In genomic region chr4:137448402-137448801, GRCh38 we compare ENCODE assay signal across 18 cellular contexts.
DNase-seq lines count a peak whose midpoint lies in the region; ATAC-seq, FAIRE-seq and TF ChIP-seq lines count a peak whose summit lies in the region.
"Had no signal": no experiment of that assay in that cellular context is flagged by ENCODE, and none has a peak within 500 bp of the region (broad histone marks: within the 10 kb centered on the region; RNA-seq: fewer than 3 reads in every experiment).

No MANE protein-coding gene starts in this region.

- H2AFZ ChIP-seq in IMR-90 (replicated peaks; ENCODE audit: low read length, poor library complexity) (no peak overlapping the region), H1 (ENCODE audit: low read length) (no peak overlapping the region)

- H3K79me2 ChIP-seq in H1 (ENCODE audit: control insufficient read depth in 1 of 2, insufficient read depth in 2 of 2, low read length in 2 of 2): no peaks in the 10 kb centered on the region

- TF ChIP-seq CTCF in A549 (IDR thresholded peaks at IDR 0.05) (no peak), IMR-90 (conservative IDR thresholded peaks at IDR 0.05; ENCODE audit: low read depth, low read length) (no peak), H1 (IDR thresholded peaks at IDR 0.05; ENCODE audit: control extremely low read depth in 1 of 3, insufficient read depth in 1 of 3, low read depth in 1 of 3, low read length in 3 of 3) (no peak)

- in situ Hi-C loops in IMR-90 (cut with MboI; ENCODE audit: low sequenced_read_pairs): no loop called here

- H2BK12ac ChIP-seq in H1 (ENCODE audit: low read depth, low read length): no peak overlapping the region

- no peak overlapping the region for H2BK5ac ChIP-seq in IMR-90 (ENCODE audit: low read depth, low read length, poor library complexity, severe bottlenecking)
- H2BK5ac ChIP-seq in H1 (ENCODE audit: low read depth, low read length): no peak overlapping the region

- TF ChIP-seq EP300 in A549 (IDR thresholded peaks at IDR 0.05): no peak
- no peak for TF ChIP-seq EP300 in H1 (IDR thresholded peaks at IDR 0.05; ENCODE audit: borderline replicate concordance in 1 of 2, low read depth in 2 of 2, low read length in 2 of 2)

- no peaks in the 10 kb centered on the region for H3K9me1 ChIP-seq in IMR-90 (ENCODE audit: insufficient read depth, low read length)

- H3K14ac ChIP-seq in IMR-90 (replicated peaks; ENCODE audit: low read depth, low read length): no peak overlapping the region
- no peak overlapping the region for H3K14ac ChIP-seq in H1 (ENCODE audit: insufficient read length)

- TF ChIP-seq RAD21 in A549 (conservative IDR thresholded peaks at IDR 0.05 in 1 of 2, IDR thresholded peaks at IDR 0.05 in 1 of 2) (no peak), IMR-90 (IDR thresholded peaks at IDR 0.05; ENCODE audit: low read length) (no peak), H1 (IDR thresholded peaks at IDR 0.05 in 1 of 2, conservative IDR thresholded peaks at IDR 0.05 in 1 of 2; ENCODE audit: low read depth in 2 of 2, low read length in 2 of 2) (no peak)

- no peak overlapping the region for H2BK20ac ChIP-seq in IMR-90 (ENCODE audit: low read depth, low read length)
- no peak overlapping the region for H2BK20ac ChIP-seq in H1 (ENCODE audit: low read length)

- no peak overlapping the region for H4K91ac ChIP-seq in IMR-90 (ENCODE audit: insufficient read depth, low read depth, low read length)
- H4K91ac ChIP-seq in H1 (replicated peaks; ENCODE audit: insufficient read length, low read length): no peak overlapping the region

- POLR2A ChIA-PET in A549 (lab: Yijun Ruan, JAX): no interaction called here
- POLR2A ChIA-PET in IMR-90 (lab: Charles Lee; ENCODE audit: unreplicated experiment): no interaction called here
- POLR2A ChIA-PET in H1 (lab: Charles Lee; ENCODE audit: partially characterized antibody): no interaction called here

- no TSS peak for BruUV-seq in IMR-90 (replicated peaks; lab: Mats Ljungman, UMichigan)

- FAIRE-seq in A549 (lab: Jason Lieb, UNC) (no peak), H1 (lab: Jason Lieb, UNC) (no peak)
- FAIRE-seq: D721Med, GM12891, GM19239 had no signal

- no peak overlapping the region for H2AK9ac ChIP-seq in IMR-90 (replicated peaks; ENCODE audit: low read depth, low read length, poor library complexity)

- DNase-seq in A549 (ENCODE audit: low read depth in 1 of 2, low spot score in 1 of 2): no peak
- DNase-seq in IMR-90: no peak
- no peak for DNase-seq in H1 (ENCODE audit: low read depth in 1 of 2, low spot score in 2 of 2)
- DNase-seq: 8988T; AML-193; Caco-2; Calu3; CD4-positive, alpha-beta T cell; CD8-positive, alpha-beta T cell; DMS79 treated with DMSO at 0.1 percent for 48 hours; GF-D8 had no signal

- H3K23me2 ChIP-seq in H1 (ENCODE audit: low read depth, low read length): no peaks in the 10 kb centered on the region

- H3K9me3 ChIP-seq in A549: no peaks in the 10 kb centered on the region
- H3K9me3 ChIP-seq in IMR-90 (ENCODE audit: control insufficient read depth, insufficient read depth, low read length): peaks cover 2% of the 10 kb centered on the region; the same call in 1 of the 2 replicates
- no peaks in the 10 kb centered on the region for H3K9me3 ChIP-seq in H1 (ENCODE audit: insufficient read depth in 2 of 2, low read depth in 1 of 2, low read length in 1 of 2)
- H3K9me3 ChIP-seq: BLaER1 treated with 17β-estradiol and CSF1 and Interleukin-3, amounts not matched to agents 10 nM and 100 nM; Caco-2 had no signal

- no peak overlapping the region for H4K5ac ChIP-seq in IMR-90 (ENCODE audit: low read depth, low read length)
- H4K5ac ChIP-seq in H1 (ENCODE audit: insufficient read length, low read depth, low read length): no peak overlapping the region

- H3K36me3 ChIP-seq in IMR-90 (ENCODE audit: control insufficient read depth, insufficient read depth, low read length) (no peaks in the 10 kb centered on the region), H1 (ENCODE audit: control insufficient read depth in 2 of 4, insufficient read depth in 4 of 4, low read length in 3 of 4) (no peaks in the 10 kb centered on the region)
- H3K36me3 ChIP-seq: BLaER1 treated with 17β-estradiol and CSF1 and Interleukin-3, amounts not matched to agents 10 nM and 100 nM had no signal

- intact Hi-C loops in IMR-90 (cut with micrococcal nuclease): no loop called here

- no peaks in the 10 kb centered on the region for H3K27me3 ChIP-seq in IMR-90 (ENCODE audit: control insufficient read depth, insufficient read depth, low read length)
- no peaks in the 10 kb centered on the region for H3K27me3 ChIP-seq in H1 (replicated peaks in 1 of 4; ENCODE audit: control insufficient read depth in 3 of 4, extremely low read depth in 1 of 4, insufficient read depth in 3 of 4, low read length in 3 of 4)
- H3K27me3 ChIP-seq: BLaER1 treated with 17β-estradiol and CSF1 and Interleukin-3, amounts not matched to agents 10 nM and 100 nM had no signal

- no peak overlapping the region for H2BK120ac ChIP-seq in IMR-90 (ENCODE audit: low read depth, low read length)
- no peak overlapping the region for H2BK120ac ChIP-seq in H1 (replicated peaks; ENCODE audit: low read depth, low read length)

- ATAC-seq in A549 (no peak), IMR-90 (ENCODE audit: low read depth) (no peak), HG02623 (IDR thresholded peaks at IDR 0.05; ENCODE audit: unreplicated experiment) (no peak)
- ATAC-seq in activated CD4-positive, CD25-positive, alpha-beta regulatory T cell treated with anti-CD3 and anti-CD28 coated beads, Interleukin-2, amount 50 U/mL, for 24 hours: no peak
- ATAC-seq: CD8-positive, alpha-beta T cell had no signal

- TF ChIP-seq POLR2A in A549 (IDR thresholded peaks at IDR 0.05; ENCODE audit: low read length): no peak
- no peak for TF ChIP-seq POLR2A in IMR-90 (IDR thresholded peaks at IDR 0.05; ENCODE audit: low read depth, low read length)
- TF ChIP-seq POLR2A in H1 (IDR thresholded peaks at IDR 0.05; ENCODE audit: control extremely low read depth in 1 of 2, low read depth in 2 of 2, low read length in 2 of 2): no peak

- H3K79me1 ChIP-seq in IMR-90 (ENCODE audit: low read depth in 1 of 2, low read length in 2 of 2) (no peaks in the 10 kb centered on the region), H1 (ENCODE audit: low read depth, low read length) (no peaks in the 10 kb centered on the region)

- H3K4ac ChIP-seq in IMR-90 (ENCODE audit: low read depth, low read length) (no peak overlapping the region), H1 (replicated peaks; ENCODE audit: insufficient read length, low read depth, low read length) (no peak overlapping the region)

- H3K4me1 ChIP-seq in A549 (no peaks in the 10 kb centered on the region), IMR-90 (ENCODE audit: control insufficient read depth, insufficient read depth, low read length) (no peaks in the 10 kb centered on the region), H1 (replicated peaks in 1 of 4; ENCODE audit: control insufficient read depth in 3 of 4, insufficient read depth in 4 of 4, low read length in 3 of 4) (peaks cover 0 to 11% (median 4%) of the 10 kb centered on the region in 4 experiments; a peak in 2 of 7 replicates)
- H3K4me1 ChIP-seq: Caco-2 had no signal

- no peaks in the 10 kb centered on the region for H4K20me1 ChIP-seq in IMR-90 (ENCODE audit: insufficient read depth, low read length)
- no peaks in the 10 kb centered on the region for H4K20me1 ChIP-seq in H1 (replicated peaks in 1 of 2; ENCODE audit: control insufficient read depth in 1 of 2, insufficient read depth in 2 of 2, low read length in 2 of 2)
- H4K20me1 ChIP-seq: BLaER1 treated with 17β-estradiol and CSF1 and Interleukin-3, amounts not matched to agents 10 nM and 100 nM had no signal

- no peak overlapping the region for H3K27ac ChIP-seq in A549
- H3K27ac ChIP-seq in IMR-90 (ENCODE audit: insufficient read depth, low read length): no peak overlapping the region
- no peak overlapping the region for H3K27ac ChIP-seq in H1 (ENCODE audit: low read depth, low read length)
- H3K27ac ChIP-seq: BLaER1 treated with 17β-estradiol and CSF1 and Interleukin-3, amounts not matched to agents 10 nM and 100 nM; C4-2B had no signal

- H3K9ac ChIP-seq in IMR-90 (ENCODE audit: low read depth, low read length) (no peak overlapping the region), H1 (replicated peaks in 1 of 4; ENCODE audit: extremely low read depth in 1 of 4, low read depth in 3 of 4, low read length in 3 of 4) (no peak overlapping the region)
- H3K9ac ChIP-seq: BLaER1 treated with 17β-estradiol and CSF1 and Interleukin-3, amounts not matched to agents 10 nM and 100 nM had no signal

- CTCF ChIA-PET in A549 (lab: Yijun Ruan, JAX): no interaction called here
- CTCF ChIA-PET in IMR-90 (lab: Yijun Ruan, JAX): interaction anchor here (0.6 to 0.7 kb wide), 2 partner anchors 111 to 497 kb away, joined by 3 read pairs; no protein-coding TSS in a partner anchor
- CTCF ChIA-PET in H1 (lab: Charles Lee; ENCODE audit: partially characterized antibody): no interaction called here

- WGBS in A549 (ENCODE audit: missing lambda C conversion rate): 7% methylated on average over 1 of the region's 1 CpG
- WGBS in IMR-90 (ENCODE audit: extremely low coverage in 2 of 2, insufficient read length in 1 of 2), 2 experiments: no CpG with 5 or more reads among the region's 1 CpG
- 100% methylated on average over 1 of the region's 1 CpG; no CpG with 5 or more reads in 1 of the 2 experiments for WGBS in H1 (ENCODE audit: extremely low coverage in 1 of 2, insufficient coverage in 1 of 2, insufficient read length in 1 of 2, insufficient replicate concordance in 2 of 2, low coverage in 1 of 2, low lambda C conversion rate in 2 of 2, missing lambda C conversion rate in 1 of 2), 2 experiments

- dilution Hi-C loops in IMR-90 (cut with HindIII; ENCODE audit: low sequenced_read_pairs, unreplicated experiment): no loop called here

- H3K18ac ChIP-seq in IMR-90 (ENCODE audit: low read depth, low read length): no peak overlapping the region
- no peak overlapping the region for H3K18ac ChIP-seq in H1 (ENCODE audit: extremely low read depth, low read length)

- no peak overlapping the region for H4K8ac ChIP-seq in IMR-90 (ENCODE audit: low read depth in 2 of 2, low read length in 2 of 2)
- no peak overlapping the region for H4K8ac ChIP-seq in H1 (ENCODE audit: extremely low read depth, insufficient read depth, low read length)

- H3K56ac ChIP-seq in IMR-90 (ENCODE audit: extremely low read depth, insufficient read depth, low read length) (no peak overlapping the region), H1 (replicated peaks; ENCODE audit: insufficient read length, low read depth, low read length) (no peak overlapping the region)

- no peak overlapping the region for H3K23ac ChIP-seq in IMR-90 (ENCODE audit: low read depth, low read length)
- no peak overlapping the region for H3K23ac ChIP-seq in H1 (ENCODE audit: insufficient read length)

- H2AK5ac ChIP-seq in IMR-90 (ENCODE audit: low read depth, low read length): no peak overlapping the region
- no peak overlapping the region for H2AK5ac ChIP-seq in H1 (ENCODE audit: low read depth, low read length)

- H2BK15ac ChIP-seq in IMR-90 (ENCODE audit: low read depth, low read length) (no peak overlapping the region), H1 (ENCODE audit: low read length) (0 out of 2 replicates have a peak overlapping the region, but pooled peaks have one; percentile 6)

- H3K4me3 ChIP-seq in A549: no peak overlapping the region
- H3K4me3 ChIP-seq in IMR-90 (ENCODE audit: insufficient read depth, low read depth, low read length): no peak overlapping the region
- no peak overlapping the region for H3K4me3 ChIP-seq in H1 (ENCODE audit: extremely low read depth in 1 of 4, insufficient read depth in 2 of 4, low read depth in 3 of 4, low read length in 4 of 4)
- H3K4me3 ChIP-seq: BLaER1 treated with 17β-estradiol and CSF1 and Interleukin-3, amounts not matched to agents 10 nM and 100 nM had no signal

- H3K4me2 ChIP-seq in A549 (no peak overlapping the region), IMR-90 (ENCODE audit: low read depth, low read length) (no peak overlapping the region), H1 (ENCODE audit: insufficient read depth in 1 of 2, low read depth in 2 of 2, low read length in 2 of 2) (no peak overlapping the region)
- H3K4me2 ChIP-seq: BLaER1 treated with 17β-estradiol and CSF1 and Interleukin-3, amounts not matched to agents 10 nM and 100 nM had no signal

Comparison
In these comparisons a context has a peak if more than half of its experiments do, and no peak if none do; other contexts are left out.
1. Of the 18 proteins assayed by ChIP-seq in both H1 and A549: peak only in H1: none; only in A549: MAFK; in both: none; in neither: 17.